Comparison of ENCODE assay signal across 13 cellular contexts in the genomic region with DNA sequence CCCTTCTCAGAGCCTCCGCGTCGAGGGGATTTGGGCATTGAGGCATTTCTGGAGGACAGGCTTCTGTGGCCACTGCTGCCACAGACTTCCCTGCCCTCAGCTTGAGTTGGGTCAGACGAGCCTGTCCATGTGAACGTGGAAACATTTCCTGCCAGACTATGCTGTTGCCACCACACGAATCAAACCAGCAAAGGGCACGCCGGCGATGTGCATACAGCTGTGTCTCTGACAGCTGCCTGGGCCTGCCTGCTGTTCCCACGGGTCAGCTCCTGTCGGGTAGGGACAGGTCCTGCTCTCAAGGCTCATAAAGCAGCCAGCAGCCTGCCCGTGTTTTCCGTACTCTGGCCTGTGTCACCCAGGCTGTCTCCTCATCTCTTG.
A peak's percentile ranks its signal among the peaks of the same experiment; 100 is the strongest.
DNase-seq lines count a peak whose midpoint lies in the region; ATAC-seq, FAIRE-seq and TF ChIP-seq lines count a peak whose summit lies in the region.
"Had no signal": no experiment of that assay in that cellular context is flagged by ENCODE, and none has a peak within 500 bp of the region (broad histone marks: within the 10 kb centered on the region; RNA-seq: fewer than 3 reads in every experiment).

No MANE protein-coding gene starts in this region.

- TF ChIP-seq EP300 in HepG2 (IDR thresholded peaks at IDR 0.05; ENCODE audit: low read depth in 2 of 2, low read length in 2 of 2) (no peak), HepG2 (CRISPR knock-in tag; IDR thresholded peaks at IDR 0.05; ENCODE audit: borderline replicate concordance) (no peak)

- peaks cover 87% of the 10 kb centered on the region for H3K79me2 ChIP-seq in HepG2 (ENCODE audit: insufficient read depth, low read length)

- POLR2A ChIA-PET in HepG2 (lab: Yijun Ruan, JAX) = interaction anchor here (2.5 to 2.7 kb wide), 2 partner anchors 17 to 24 kb away, joined by 9 to 10 read pairs; no protein-coding TSS in a partner anchor
- POLR2A ChIA-PET in activated CD8-positive, alpha-beta T cell treated with anti-CD3 and anti-CD28 coated beads, Interleukin-2, amount 10 ng/mL, durations not matched to agents 7 days and 5 days (lab: Charles Lee) = interaction anchor here (1.1 to 9.1 kb wide), 2 partner anchors 19 to 62 kb away, joined by 5 to 129 read pairs; no protein-coding TSS in a partner anchor

- FAIRE-seq in HepG2 (lab: Jason Lieb, UNC) = no peak

- no peak overlapping the region for H2AFZ ChIP-seq in HepG2 (ENCODE audit: low read length)

- H3K27ac ChIP-seq in HepG2 (ENCODE audit: extremely low read length, insufficient read depth, low read length) = peak overlapping the region; percentile 7
- H3K27ac ChIP-seq in right lobe of liver = peak overlapping the region in 1 of 3 donors; percentile 13
- peak overlapping the region; percentile 66 to 91 for H3K27ac ChIP-seq in mucosa of rectum (ENCODE audit: low read depth in 2 of 2, low read length in 2 of 2)

- in situ Hi-C loops in HepG2 (cut with HindIII; ENCODE audit: extremely low pct_ligation_motif_present, low pct_unique_long_range_greater_than_20kb) = no loop called here

- peak overlapping the region; percentile 68 for H3K4me3 Mint-ChIP-seq in activated CD8-positive, alpha-beta T cell treated with anti-CD3 and anti-CD28 coated beads, Interleukin-2, amount 10 ng/mL, durations not matched to agents 7 days and 5 days

- H3K9me3 Mint-ChIP-seq in activated CD8-positive, alpha-beta T cell treated with anti-CD3 and anti-CD28 coated beads, Interleukin-2, amount 10 ng/mL, durations not matched to agents 7 days and 5 days (ENCODE audit: insufficient read depth) = no peaks in the 10 kb centered on the region
- H3K9me3 Mint-ChIP-seq: brain, neural crest cell had no signal

- no peak for TF ChIP-seq RAD21 in HepG2 (CRISPR knock-in tag; IDR thresholded peaks at IDR 0.05)

- ATAC-seq in HepG2 (no peak), right lobe of liver (no peak)
- ATAC-seq in activated CD8-positive, alpha-beta T cell treated with anti-CD3 and anti-CD28 coated beads, Interleukin-2, amount 10 ng/mL, durations not matched to agents 7 days and 5 days = no peak

- H3K4me1 Mint-ChIP-seq in activated CD8-positive, alpha-beta T cell treated with anti-CD3 and anti-CD28 coated beads, Interleukin-2, amount 10 ng/mL, durations not matched to agents 7 days and 5 days (ENCODE audit: low read depth) = peaks cover 85% of the 10 kb centered on the region

- H3K4me1 ChIP-seq in HepG2 (ENCODE audit: insufficient read depth, low read length) (peaks cover 76% of the 10 kb centered on the region), right lobe of liver (peaks cover 0 to 58% (median 19%) of the 10 kb centered on the region in 4 donors), mucosa of rectum (ENCODE audit: control insufficient read depth in 2 of 2, insufficient read depth in 2 of 2, low read length in 2 of 2) (peaks cover 77 to 83% of the 10 kb centered on the region in 2 donors)

- TF ChIP-seq CTCF in HepG2 (CRISPR knock-in tag; IDR thresholded peaks at IDR 0.05) (no peak), right lobe of liver (IDR thresholded peaks at IDR 0.05) (no peak)

- H3K36me3 Mint-ChIP-seq in activated CD8-positive, alpha-beta T cell treated with anti-CD3 and anti-CD28 coated beads, Interleukin-2, amount 10 ng/mL, durations not matched to agents 7 days and 5 days (ENCODE audit: low read depth) = peaks cover 21% of the 10 kb centered on the region
- H3K36me3 Mint-ChIP-seq: brain had no signal

- no peaks in the 10 kb centered on the region for H3K27me3 Mint-ChIP-seq in activated CD8-positive, alpha-beta T cell treated with anti-CD3 and anti-CD28 coated beads, Interleukin-2, amount 10 ng/mL, durations not matched to agents 7 days and 5 days (ENCODE audit: low read depth)

- H3K9me3 ChIP-seq in HepG2 (ENCODE audit: low read length) = no peaks in the 10 kb centered on the region
- H3K9me3 ChIP-seq in right lobe of liver = no peaks in the 10 kb centered on the region
- no peaks in the 10 kb centered on the region for H3K9me3 ChIP-seq in mucosa of rectum (ENCODE audit: control insufficient read depth in 2 of 2, low read length in 2 of 2)
- H3K9me3 ChIP-seq: SK-N-SH had no signal

- CTCF ChIA-PET in HepG2 (lab: Yijun Ruan, JAX; ENCODE audit: low intra/inter-chr PET ratio, low total read pairs) = no interaction called here
- CTCF ChIA-PET in activated CD8-positive, alpha-beta T cell treated with anti-CD3 and anti-CD28 coated beads, Interleukin-2, amount 10 ng/mL, durations not matched to agents 7 days and 5 days (lab: Charles Lee) = interaction anchor here (1.4 to 6.6 kb wide), 2 partner anchors 18 to 55 kb away, joined by 4 to 66 read pairs; no protein-coding TSS in a partner anchor

- H3K27ac Mint-ChIP-seq in activated CD8-positive, alpha-beta T cell treated with anti-CD3 and anti-CD28 coated beads, Interleukin-2, amount 10 ng/mL, durations not matched to agents 7 days and 5 days = peak overlapping the region; percentile 98
- H3K27ac Mint-ChIP-seq: brain had no signal

- intact Hi-C loops in HepG2 (cut with micrococcal nuclease; ENCODE audit: unreplicated experiment) = no loop called here
- intact Hi-C loops in right lobe of liver (cut with DNase I) = no loop called here

- 87% methylated on average over 3 of the region's 13 CpGs for WGBS in HepG2 (ENCODE audit: low lambda C conversion rate)
- 66% methylated on average over 6 of the region's 13 CpGs for WGBS in right lobe of liver (ENCODE audit: insufficient coverage, low coverage, low lambda C conversion rate, missing lambda C conversion rate)

- H3K9ac ChIP-seq in HepG2 (ENCODE audit: insufficient read depth, low read depth, low read length) (no peak overlapping the region), mucosa of rectum (ENCODE audit: low read depth in 1 of 2, low read length in 2 of 2) (peak overlapping the region; percentile 13 to 14)
- H3K9ac ChIP-seq: SK-N-SH had no signal

- H3K4me3 ChIP-seq in HepG2 (replicated peaks in 1 of 3; ENCODE audit: insufficient read depth in 1 of 3, low read depth in 2 of 3, low read length in 3 of 3) (no peak overlapping the region), right lobe of liver (no peak overlapping the region), mucosa of rectum (ENCODE audit: low read length in 2 of 2) (peak overlapping the region in 1 of 2 donors; percentile 28)

- H3K36me3 ChIP-seq in HepG2 (replicated peaks in 1 of 2; ENCODE audit: control insufficient read depth in 1 of 2, insufficient read depth in 2 of 2, low read length in 2 of 2) (peaks cover 4 to 12% of the 10 kb centered on the region in 2 experiments; a peak in 2 of 5 replicates), right lobe of liver (no peaks in the 10 kb centered on the region), mucosa of rectum (ENCODE audit: control insufficient read depth in 2 of 2, insufficient read depth in 2 of 2, low read length in 2 of 2) (no peaks in the 10 kb centered on the region)

- no peak for TF ChIP-seq POLR2A in HepG2 (IDR thresholded peaks at IDR 0.05; ENCODE audit: insufficient read depth in 1 of 2, low read depth in 2 of 2, low read length in 2 of 2)
- TF ChIP-seq POLR2A in right lobe of liver (IDR thresholded peaks at IDR 0.05) = no peak

- no peak for DNase-seq in HepG2 (ENCODE audit: low spot score)
- no peak for DNase-seq in right lobe of liver
- peak; percentile 35 for DNase-seq in activated CD8-positive, alpha-beta T cell treated with anti-CD3 and anti-CD28 coated beads, Interleukin-2, amount 10 ng/mL, durations not matched to agents 7 days and 5 days
- no peak for DNase-seq in HPDE6-E6E7 (ENCODE audit: extremely low spot score)
- no peak for DNase-seq in Ammon's horn (ENCODE audit: low spot score)
- no peak for DNase-seq in hippocampal formation (lab: John Stamatoyannopoulos, UW)
- no peak for DNase-seq in activated CD8-positive, alpha-beta memory T cell treated with anti-CD3 and anti-CD28 coated beads, Interleukin-2, amount 50 U/mL, for 48 hours
- DNase-seq: MM.1S, NCI-H69, SK-N-SH had no signal

- BruUV-seq in HepG2 (replicated peaks; lab: Mats Ljungman, UMichigan) = no TSS peak

- H4K20me1 ChIP-seq in HepG2 (ENCODE audit: insufficient read depth, low read length) = no peaks in the 10 kb centered on the region; the same call in 1 of the 2 replicates

- peak overlapping the region; percentile 23; the same call in 1 of the 2 replicates for H3K4me2 ChIP-seq in HepG2 (ENCODE audit: low read depth, low read length)
- H3K4me2 ChIP-seq: SK-N-SH had no signal

- no peaks in the 10 kb centered on the region for H3K27me3 ChIP-seq in HepG2 (ENCODE audit: control insufficient read depth in 1 of 2, insufficient read depth in 2 of 2, low read length in 2 of 2)
- no peaks in the 10 kb centered on the region for H3K27me3 ChIP-seq in right lobe of liver
- no peaks in the 10 kb centered on the region for H3K27me3 ChIP-seq in mucosa of rectum (ENCODE audit: control insufficient read depth in 2 of 2, insufficient read depth in 2 of 2, low read length in 2 of 2)

TF ChIP-seq in HepG2, 621 proteins besides CTCF, POLR2A, EP300 and RAD21 (continues in another document):
- TF ChIP-seq KMT2B (CRISPR knock-in tag; IDR thresholded peaks at IDR 0.05) = no peak
- TF ChIP-seq ZNF770 (CRISPR knock-in tag; IDR thresholded peaks at IDR 0.05) = no peak
- TF ChIP-seq, protein P1, sequence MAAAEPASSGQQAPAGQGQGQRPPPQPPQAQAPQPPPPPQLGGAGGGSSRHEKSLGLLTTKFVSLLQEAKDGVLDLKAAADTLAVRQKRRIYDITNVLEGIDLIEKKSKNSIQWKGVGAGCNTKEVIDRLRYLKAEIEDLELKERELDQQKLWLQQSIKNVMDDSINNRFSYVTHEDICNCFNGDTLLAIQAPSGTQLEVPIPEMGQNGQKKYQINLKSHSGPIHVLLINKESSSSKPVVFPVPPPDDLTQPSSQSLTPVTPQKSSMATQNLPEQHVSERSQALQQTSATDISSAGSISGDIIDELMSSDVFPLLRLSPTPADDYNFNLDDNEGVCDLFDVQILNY (CRISPR knock-in tag; conservative IDR thresholded peaks at IDR 0.05) = no peak
- no peak for TF ChIP-seq JUN (CRISPR knock-in tag; IDR thresholded peaks at IDR 0.05)
- no peak for TF ChIP-seq KAT8 (CRISPR knock-in tag; IDR thresholded peaks at IDR 0.05)
- peak; percentile 52; the same call in 1 of the 2 replicates for TF ChIP-seq ZBTB38 (CRISPR knock-in tag; IDR thresholded peaks at IDR 0.05)
